Comparison of ENCODE assay signal across 1 cellular context in genomic region chr10:90587081-90587491, GRCh38.
TF ChIP-seq lines count a peak whose summit lies in the region.

No MANE protein-coding gene starts in this region.

TF ChIP-seq in HCT116, 20 proteins besides CTCF, POLR2A, EP300 and RAD21 (continued from another document):
- TF ChIP-seq, protein P1, sequence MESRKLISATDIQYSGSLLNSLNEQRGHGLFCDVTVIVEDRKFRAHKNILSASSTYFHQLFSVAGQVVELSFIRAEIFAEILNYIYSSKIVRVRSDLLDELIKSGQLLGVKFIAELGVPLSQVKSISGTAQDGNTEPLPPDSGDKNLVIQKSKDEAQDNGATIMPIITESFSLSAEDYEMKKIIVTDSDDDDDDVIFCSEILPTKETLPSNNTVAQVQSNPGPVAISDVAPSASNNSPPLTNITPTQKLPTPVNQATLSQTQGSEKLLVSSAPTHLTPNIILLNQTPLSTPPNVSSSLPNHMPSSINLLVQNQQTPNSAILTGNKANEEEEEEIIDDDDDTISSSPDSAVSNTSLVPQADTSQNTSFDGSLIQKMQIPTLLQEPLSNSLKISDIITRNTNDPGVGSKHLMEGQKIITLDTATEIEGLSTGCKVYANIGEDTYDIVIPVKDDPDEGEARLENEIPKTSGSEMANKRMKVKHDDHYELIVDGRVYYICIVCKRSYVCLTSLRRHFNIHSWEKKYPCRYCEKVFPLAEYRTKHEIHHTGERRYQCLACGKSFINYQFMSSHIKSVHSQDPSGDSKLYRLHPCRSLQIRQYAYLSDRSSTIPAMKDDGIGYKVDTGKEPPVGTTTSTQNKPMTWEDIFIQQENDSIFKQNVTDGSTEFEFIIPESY (IDR thresholded peaks at IDR 0.05; ENCODE audit: extremely low read depth, insufficient replicate concordance, low read length): no peak
- TF ChIP-seq ELF1 (IDR thresholded peaks at IDR 0.05; ENCODE audit: borderline replicate concordance, low read depth) (no peak; the same call in 1 of the 2 replicates), EZH2phosphoT487 (IDR thresholded peaks at IDR 0.05; ENCODE audit: borderline replicate concordance) (no peak), CBX3 (IDR thresholded peaks at IDR 0.05; ENCODE audit: low read depth) (peak; percentile 86; the same call in 1 of the 2 replicates), TCF7L2 (IDR thresholded peaks at IDR 0.05; ENCODE audit: borderline replicate concordance, extremely low read depth, insufficient read depth, insufficient read length) (peak; percentile 92), ZNF274 (IDR thresholded peaks at IDR 0.05; ENCODE audit: low read depth, low read length) (no peak), JUND (IDR thresholded peaks at IDR 0.05) (peak; percentile 97), POLR2AphosphoS5 (IDR thresholded peaks at IDR 0.05; ENCODE audit: low read depth, low read length) (peak; percentile 53; the same call in 1 of the 2 replicates), SIN3A (IDR thresholded peaks at IDR 0.05; ENCODE audit: low read depth) (0 out of 2 replicates have a peak, but pooled peaks have one; percentile 59), SP1 (IDR thresholded peaks at IDR 0.05; ENCODE audit: low read depth) (peak; percentile 96), SRF (IDR thresholded peaks at IDR 0.05; ENCODE audit: low read depth) (peak; percentile 54; the same call in 1 of the 2 replicates), MAX (IDR thresholded peaks at IDR 0.05) (peak; percentile 64), EGR1 (IDR thresholded peaks at IDR 0.05; ENCODE audit: low read depth) (peak; percentile 46; the same call in 1 of the 2 replicates), CEBPB (IDR thresholded peaks at IDR 0.05; ENCODE audit: low read depth) (peak; percentile 84; the same call in 1 of the 2 replicates)
- TF ChIP-seq, protein P2, sequence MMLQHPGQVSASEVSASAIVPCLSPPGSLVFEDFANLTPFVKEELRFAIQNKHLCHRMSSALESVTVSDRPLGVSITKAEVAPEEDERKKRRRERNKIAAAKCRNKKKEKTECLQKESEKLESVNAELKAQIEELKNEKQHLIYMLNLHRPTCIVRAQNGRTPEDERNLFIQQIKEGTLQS (IDR thresholded peaks at IDR 0.05): no peak
TF ChIP-seq in HCT116: peak in this region for 11.
